ENCODE assay signal across 8 cellular contexts in the genomic region with DNA sequence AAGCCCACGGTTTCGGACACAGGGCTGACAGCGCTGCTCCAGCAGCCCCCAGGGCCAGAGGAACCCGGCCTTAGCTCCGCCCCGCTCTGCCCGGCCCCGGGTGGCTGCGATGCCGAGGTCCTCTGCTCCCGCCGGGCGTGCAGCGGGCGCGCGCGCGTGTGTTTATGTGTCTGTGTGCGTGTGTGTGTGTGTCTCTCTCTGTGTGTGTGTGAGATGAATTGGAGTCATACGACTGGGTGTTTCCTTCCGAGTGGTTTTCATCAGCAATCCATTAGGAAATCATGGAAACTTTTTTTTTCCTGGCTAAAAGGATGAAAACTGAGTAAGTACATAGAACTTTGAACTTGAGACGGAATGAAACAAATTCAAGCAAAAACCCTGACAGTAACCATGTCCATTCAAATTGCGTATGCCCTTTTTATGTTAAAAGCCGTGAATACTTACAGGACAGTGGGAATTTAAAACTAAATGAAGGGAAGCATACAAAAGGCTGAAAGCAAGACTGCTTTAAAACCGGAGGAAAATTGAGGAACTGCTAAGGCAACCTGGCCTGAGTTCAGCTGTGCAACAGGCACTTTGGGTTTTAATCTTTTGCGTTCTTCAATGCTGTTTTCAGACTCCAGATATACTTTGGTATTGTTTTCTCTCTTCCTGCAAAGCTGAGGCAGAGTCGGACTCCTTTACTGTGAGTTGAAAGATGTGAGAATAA. TPM values are rescaled to one million over a fixed set of nuclear protein-coding genes. Genes with fewer than 3 reads are reported as not detected.
DNase-seq lines count a peak whose midpoint lies in the region; ATAC-seq and TF ChIP-seq lines count a peak whose summit lies in the region.

A gene (plus strand): TSS at position 121 of the 709 bp plus-strand sequence. CDS start 911 bp downstream, outside the sequence.

- no peak for DNase-seq in activated CD4-positive, CD25-positive, alpha-beta regulatory T cell (lab: John Stamatoyannopoulos, UW)
- DNase-seq in NCI-H69 (lab: John Stamatoyannopoulos, UW) (peak; percentile 80), foreskin keratinocyte (peak; percentile 24 to 38), tibial artery (peak; percentile 87 to 92)
- peak; percentile 30 for DNase-seq in activated naive CD4-positive, alpha-beta T cell treated with Interleukin-2 at 50 U/mL for 16 hours
- no peak for DNase-seq in natural killer cell treated with Interleukin-12 subunit alpha and Interleukin-12 subunit beta and Interleukin-15 and Interleukin-18, amount 100 ng/mL, for 72 hours (ENCODE audit: low spot score)

- H3K36me3 Mint-ChIP-seq in natural killer cell treated with Interleukin-12 subunit alpha and Interleukin-12 subunit beta and Interleukin-15 and Interleukin-18, amount 100 ng/mL, for 72 hours, result no peaks in the 10 kb centered on the region

- intact Hi-C loops in tibial artery (cut with DNase I; ENCODE audit: low total_unique reads), result loop anchor here (2.0 kb wide), 1 partner anchor 92 kb away; no protein-coding TSS in a partner anchor

- peaks cover 27 to 61% of the 10 kb centered on the region in 2 donors for H3K27me3 Mint-ChIP-seq in natural killer cell treated with Interleukin-12 subunit alpha and Interleukin-12 subunit beta and Interleukin-15 and Interleukin-18, amount 100 ng/mL, for 72 hours

- H3K36me3 ChIP-seq in tibial artery, result no peaks in the 10 kb centered on the region

- H3K27ac ChIP-seq in foreskin keratinocyte, result no peak within 1 kb of the TSS
- H3K27ac ChIP-seq in tibial artery, result peak within 1 kb of the TSS; percentile 87 to 89

- peak within 1 kb of the TSS; percentile 74 for H3K4me3 Mint-ChIP-seq in natural killer cell treated with Interleukin-12 subunit alpha and Interleukin-12 subunit beta and Interleukin-15 and Interleukin-18, amount 100 ng/mL, for 72 hours

- no peak for TF ChIP-seq CTCF in foreskin keratinocyte (conservative IDR thresholded peaks at IDR 0.05)
- no peak for TF ChIP-seq CTCF in tibial artery (IDR thresholded peaks at IDR 0.05)

- H3K4me1 ChIP-seq in foreskin keratinocyte, result peaks cover 17% of the 10 kb centered on the region
- peaks cover 0 to 21% (median 5%) of the 10 kb centered on the region in 4 donors for H3K4me1 ChIP-seq in tibial artery

- H3K9me3 ChIP-seq in tibial artery, result no peaks in the 10 kb centered on the region

- peak within 1 kb of the TSS; percentile 63 for H3K4me3 ChIP-seq in tibial artery

- no peaks in the 10 kb centered on the region for H3K9me3 Mint-ChIP-seq in natural killer cell treated with Interleukin-12 subunit alpha and Interleukin-12 subunit beta and Interleukin-15 and Interleukin-18, amount 100 ng/mL, for 72 hours

- ATAC-seq in activated CD4-positive, CD25-positive, alpha-beta regulatory T cell treated with anti-CD3 and anti-CD28 coated beads, Interleukin-2, amount 50 U/mL, for 24 hours, result peak; percentile 53 to 55
- peak; percentile 53 for ATAC-seq in HG02885 (IDR thresholded peaks at IDR 0.05; ENCODE audit: poor library complexity, unreplicated experiment)
- peak; percentile 75 for ATAC-seq in foreskin keratinocyte
- peak; percentile 77 to 81 for ATAC-seq in natural killer cell treated with Interleukin-12 subunit alpha and Interleukin-12 subunit beta and Interleukin-15 and Interleukin-18, amount 100 ng/mL, for 72 hours

- H3K27me3 ChIP-seq in foreskin keratinocyte (no peaks in the 10 kb centered on the region), tibial artery (no peaks in the 10 kb centered on the region)

- peaks cover 17 to 24% of the 10 kb centered on the region in 2 donors for H3K4me1 Mint-ChIP-seq in natural killer cell treated with Interleukin-12 subunit alpha and Interleukin-12 subunit beta and Interleukin-15 and Interleukin-18, amount 100 ng/mL, for 72 hours (ENCODE audit: low read depth in 2 of 2)

- H3K27ac Mint-ChIP-seq in natural killer cell treated with Interleukin-12 subunit alpha and Interleukin-12 subunit beta and Interleukin-15 and Interleukin-18, amount 100 ng/mL, for 72 hours, result no peak within 1 kb of the TSS

RNA-seq across cellular contexts. Expression of the gene that starts here (rescaled TPM):
- 1.3 and 3.6 TPM in 2 replicates for total RNA-seq in foreskin keratinocyte
- 0.57 and 0.76 TPM in 2 replicates for polyA plus RNA-seq in foreskin keratinocyte
- total RNA-seq in natural killer cell treated with Interleukin-12 subunit alpha and Interleukin-12 subunit beta and Interleukin-15 and Interleukin-18, amount 100 ng/mL, for 72 hours, result not detected

Comparison
In these comparisons a context has a peak if more than half of its experiments do, and no peak if none do; other contexts are left out.
1. Peak in ATAC-seq in natural killer cell treated with Interleukin-12 subunit alpha and Interleukin-12 subunit beta and Interleukin-15 and Interleukin-18, amount 100 ng/mL, for 72 hours; RNA of the gene not detected or under 1 TPM.
2. DNase-seq: peak in NCI-H69 (single experiment), activated naive CD4-positive, alpha-beta T cell treated with Interleukin-2 at 50 U/mL for 16 hours (single experiment), foreskin keratinocyte (2 of 2) and tibial artery (2 of 2); none in activated CD4-positive, CD25-positive, alpha-beta regulatory T cell (0 of 4) and natural killer cell treated with Interleukin-12 subunit alpha and Interleukin-12 subunit beta and Interleukin-15 and Interleukin-18, amount 100 ng/mL, for 72 hours (single experiment).
3. Peak in every context shown above with its lines, with median percentiles within 50 percentile points of each other: ATAC-seq.